ENCODE assay signal across 8 cellular contexts in genomic region chr12:13941258-13942249, GRCh38. TPM values are rescaled to one million over a fixed set of nuclear protein-coding genes. Genes with fewer than 3 reads are reported as not detected.
DNase-seq lines count a peak whose midpoint lies in the region; ATAC-seq and TF ChIP-seq lines count a peak whose summit lies in the region.

No MANE protein-coding gene starts in this region.

- peaks cover 0 to 25% (median 16%) of the 10 kb centered on the region in 12 donors for H3K9me3 ChIP-seq in heart left ventricle
- peaks cover 0 to 25% of the 10 kb centered on the region in 2 donors for H3K9me3 ChIP-seq in right atrium auricular region
- H3K9me3 ChIP-seq in body of pancreas: no peaks in the 10 kb centered on the region
- H3K9me3 ChIP-seq in left lung: peaks cover 0 to 17% of the 10 kb centered on the region in 2 donors

- intact Hi-C loops in heart left ventricle (cut with DNase I) (loop anchor here in 9 of 10 donors (1.0 to 10.0 kb wide), 7 partner anchors 79 to 667 kb away; no protein-coding TSS in a partner anchor), body of pancreas (cut with DNase I) (loop anchor here (10.0 kb wide), 1 partner anchor 77 kb away; no protein-coding TSS in a partner anchor), left lung (cut with DNase I) (no loop called here)

- peak in 11 of 12 donors; percentile 6 to 51 (median 36) for TF ChIP-seq CTCF in heart left ventricle (IDR thresholded peaks at IDR 0.05)
- peak in 1 of 2 donors; percentile 49 for TF ChIP-seq CTCF in right atrium auricular region (IDR thresholded peaks at IDR 0.05)
- TF ChIP-seq CTCF in body of pancreas (IDR thresholded peaks at IDR 0.05): peak in 6 of 7 experiments; percentile 35 to 84 (median 68)
- TF ChIP-seq CTCF in left lung (IDR thresholded peaks at IDR 0.05): no peak

- DNase-seq in heart left ventricle: peak in 3 of 5 donors; percentile 15 to 31 (median 31)
- DNase-seq in right atrium auricular region (ENCODE audit: low spot score): no peak
- DNase-seq in NCI-H1930 (lab: John Stamatoyannopoulos, UW): peak; percentile 7 to 33
- DNase-seq in body of pancreas: peak; percentile 73 to 91 (median 88)
- no peak for DNase-seq in left lung
- no peak for DNase-seq in activated CD4-positive, CD25-positive, alpha-beta regulatory T cell (lab: John Stamatoyannopoulos, UW)
- DNase-seq in NCI-H2029 treated with DMSO at 0.1 percent for 48 hours (lab: John Stamatoyannopoulos, UW): no peak

- H3K27me3 ChIP-seq in heart left ventricle (peaks cover 0 to 5% (median 0%) of the 10 kb centered on the region in 9 donors), right atrium auricular region (no peaks in the 10 kb centered on the region), body of pancreas (no peaks in the 10 kb centered on the region), left lung (no peaks in the 10 kb centered on the region)

- H3K36me3 ChIP-seq in heart left ventricle (no peaks in the 10 kb centered on the region), right atrium auricular region (no peaks in the 10 kb centered on the region), body of pancreas (replicated peaks in 1 of 2; ENCODE audit: insufficient read depth in 1 of 2, low read depth in 2 of 2) (no peaks in the 10 kb centered on the region), left lung (no peaks in the 10 kb centered on the region)

- H3K27ac ChIP-seq in heart left ventricle (no peak overlapping the region), right atrium auricular region (no peak overlapping the region), body of pancreas (peak overlapping the region; percentile 18 to 59 (median 36)), left lung (no peak overlapping the region)

- H3K4me3 ChIP-seq in heart left ventricle (no peak overlapping the region), right atrium auricular region (no peak overlapping the region), body of pancreas (no peak overlapping the region), left lung (no peak overlapping the region)

- no peaks in the 10 kb centered on the region for H3K4me1 ChIP-seq in heart left ventricle
- no peaks in the 10 kb centered on the region for H3K4me1 ChIP-seq in right atrium auricular region
- peaks cover 25% of the 10 kb centered on the region for H3K4me1 ChIP-seq in body of pancreas
- H3K4me1 ChIP-seq in left lung: no peaks in the 10 kb centered on the region

- 22 to 33% (median 28%) methylated on average over 12 of the region's 12 CpGs for WGBS in heart left ventricle, 4 donors
- 22 to 23% methylated on average over 12 of the region's 12 CpGs for WGBS in body of pancreas, 2 donors

- no peak for TF ChIP-seq POLR2A in heart left ventricle (IDR thresholded peaks at IDR 0.05)
- TF ChIP-seq POLR2A in body of pancreas (IDR thresholded peaks at IDR 0.05): no peak

- ATAC-seq in heart left ventricle (peak in 3 of 4 donors; percentile 72 to 81 (median 76)), HG02798 (IDR thresholded peaks at IDR 0.05; ENCODE audit: poor library complexity, unreplicated experiment) (peak; percentile 72), body of pancreas (peak; percentile 96), left lung (peak; percentile 99)

RNA-seq across cellular contexts. Expression of gene GRIN2B, which starts 39.8 kb away (rescaled TPM):
- total RNA-seq in heart left ventricle (under 1 TPM in 4 of 9 donors, not detected in 5; under 0.01 to 0.54 (median 0.07) TPM), right atrium auricular region (not detected), body of pancreas (under 1 TPM; under 0.01 TPM), left lung (under 1 TPM; 0.17 to 0.31 TPM)
- polyA plus RNA-seq in heart left ventricle: under 1 TPM; under 0.01 to 0.01 TPM

Comparison
In these comparisons a context has a peak if more than half of its experiments do, and no peak if none do; other contexts are left out.
1. DNase-seq: peak in heart left ventricle (3 of 5), NCI-H1930 (2 of 2) and body of pancreas (4 of 4); none in right atrium auricular region (single experiment), left lung (0 of 2), activated CD4-positive, CD25-positive, alpha-beta regulatory T cell (0 of 4) and NCI-H2029 treated with DMSO at 0.1 percent for 48 hours (single experiment).
2. H3K27ac ChIP-seq: peak in body of pancreas (4 of 4); none in heart left ventricle (0 of 12), right atrium auricular region (0 of 2) and left lung (0 of 2).
3. CTCF ChIP-seq: peak in heart left ventricle (11 of 12) and body of pancreas (6 of 7); none in left lung (0 of 2).
4. intact Hi-C loops: an anchor here in heart left ventricle (1.0 to 10.0 kb wide) and body of pancreas (10.0 kb wide); none called in left lung.
5. Peak in every context shown above with its lines, with median percentiles within 50 percentile points of each other: ATAC-seq.